3 cellular contexts compared by ENCODE assay signal in genomic region chr4:84069119-84069518, GRCh38.
"Had no signal": no experiment of that assay in that cellular context is flagged by ENCODE, and none has a peak within 500 bp of the region (broad histone marks: within the 10 kb centered on the region; RNA-seq: fewer than 3 reads in every experiment).

No MANE protein-coding gene starts in this region.

- H3K4me3 ChIP-seq: GM12878 had no signal

- DNase-seq: GDM1, GF-D8 had no signal
